Comparison of ENCODE assay signal across 8 cellular contexts in the genomic region with DNA sequence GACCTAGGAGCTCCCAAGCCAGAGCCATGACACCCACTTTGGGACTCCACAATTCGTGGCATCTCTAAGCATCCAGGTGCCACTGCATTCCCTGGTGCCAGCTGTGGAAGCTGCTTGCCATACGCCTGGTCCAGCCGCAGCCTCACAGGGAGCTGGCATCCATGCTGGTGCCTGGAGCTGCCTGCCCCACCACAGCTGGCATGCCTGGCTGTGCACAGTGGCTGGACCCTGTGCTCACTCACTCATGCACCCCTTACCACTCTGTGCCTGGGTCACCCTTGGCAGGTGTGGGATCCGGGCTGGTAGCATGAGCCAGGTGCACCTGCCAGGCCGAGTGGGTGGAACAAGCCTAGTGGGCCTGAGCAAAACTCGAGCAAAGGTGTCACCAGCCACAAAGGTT.
"Had no signal": no experiment of that assay in that cellular context is flagged by ENCODE, and none has a peak within 500 bp of the region (broad histone marks: within the 10 kb centered on the region; RNA-seq: fewer than 3 reads in every experiment).

No MANE protein-coding gene starts in this region.

- H3K4me3 ChIP-seq: GM12878 had no signal

- FAIRE-seq: G401.6, GM12878, GM12891, GM12892, GM18507, GM19239 had no signal

- ATAC-seq: GM12878 had no signal

- DNase-seq: GDM1, GF-D8 had no signal
